8 cellular contexts compared by ENCODE assay signal in the genomic region with DNA sequence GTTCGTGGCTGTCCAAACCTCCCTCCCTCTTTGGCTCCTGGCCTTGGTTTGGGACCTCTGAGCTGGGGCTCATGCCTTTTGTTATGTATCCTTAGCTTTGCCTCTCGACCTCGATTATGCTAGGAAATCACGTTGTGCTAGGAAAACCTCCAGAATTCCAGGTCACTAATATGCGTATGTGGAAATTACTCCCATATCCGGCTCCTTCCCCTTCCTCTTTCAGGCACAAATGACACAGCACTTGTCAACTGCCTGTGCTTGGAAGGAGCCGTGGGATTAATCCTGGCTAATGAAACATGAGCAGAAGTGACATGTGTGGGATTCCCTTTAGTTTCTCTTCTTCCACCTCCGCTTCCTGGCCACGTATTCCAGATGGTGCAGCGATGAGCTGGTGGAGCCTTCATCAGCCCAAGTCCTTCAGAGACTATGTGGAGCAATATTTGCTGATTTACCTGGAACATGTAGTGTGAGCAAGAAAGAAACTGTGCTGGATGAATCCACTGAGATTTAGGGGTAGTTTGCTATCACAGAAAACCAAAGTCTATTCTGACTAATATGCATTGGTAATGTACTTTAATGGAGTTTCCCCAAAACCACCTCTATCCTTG.
DNase-seq lines count a peak whose midpoint lies in the region; ATAC-seq and TF ChIP-seq lines count a peak whose summit lies in the region.

No MANE protein-coding gene starts in this region.

- ATAC-seq in GM18508 (IDR thresholded peaks at IDR 0.05; ENCODE audit: insufficient read depth, unreplicated experiment), result peak; percentile 56
- peak; percentile 54 for ATAC-seq in HG03432 (IDR thresholded peaks at IDR 0.05; ENCODE audit: unreplicated experiment)
- ATAC-seq in HG02840 (IDR thresholded peaks at IDR 0.05; ENCODE audit: low FRiP score, unreplicated experiment), result no peak

- DNase-seq in fibroblast of pulmonary artery (ENCODE audit: low read depth), result peak; percentile 91
- peak; percentile 66 for DNase-seq in putamen (ENCODE audit: low spot score)
- no peak for DNase-seq in A172 (ENCODE audit: low spot score)
- no peak for DNase-seq in NCI-H345 treated with DMSO at 0.1 percent for 48 hours (lab: John Stamatoyannopoulos, UW; ENCODE audit: unreplicated experiment)
- DNase-seq in activated CD4-positive, alpha-beta T cell treated with anti-CD3 and anti-CD28 coated beads for 1 hour, result no peak

- no peak overlapping the region for H3K4me3 ChIP-seq in fibroblast of pulmonary artery (replicated peaks; ENCODE audit: low read depth, low read length)

- TF ChIP-seq CTCF in fibroblast of pulmonary artery (IDR thresholded peaks at IDR 0.05; ENCODE audit: low read length, missing control alignments), result no peak

Comparison
In these comparisons a context has a peak if more than half of its experiments do, and no peak if none do; other contexts are left out.
1. DNase-seq: peak in fibroblast of pulmonary artery (single experiment) and putamen (single experiment); none in A172 (single experiment), NCI-H345 treated with DMSO at 0.1 percent for 48 hours (single experiment) and activated CD4-positive, alpha-beta T cell treated with anti-CD3 and anti-CD28 coated beads for 1 hour (single experiment).